In the genomic region with DNA sequence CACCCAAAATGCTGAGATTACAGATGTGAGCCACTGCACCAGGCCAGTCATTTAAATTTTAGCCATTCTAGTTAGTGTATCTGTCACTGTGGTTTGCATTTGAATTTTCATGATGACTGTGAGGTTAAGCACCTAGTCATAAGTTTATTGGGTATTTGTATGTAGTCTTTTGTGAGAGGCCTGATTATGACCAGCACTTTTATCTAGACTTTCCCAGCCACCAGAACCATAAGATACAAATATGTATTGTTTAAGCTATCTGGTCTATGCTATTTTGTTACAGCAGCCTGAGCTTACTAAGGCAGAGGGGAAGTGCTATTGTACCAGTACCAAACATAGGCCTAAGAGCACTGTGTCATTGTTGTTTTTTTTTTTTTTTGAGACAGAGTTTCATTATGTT, we compare ENCODE assay signal across 15 cellular contexts. TPM values are rescaled to one million over a fixed set of nuclear protein-coding genes. Genes with fewer than 3 reads are reported as not detected.
DNase-seq lines count a peak whose midpoint lies in the region; ATAC-seq, FAIRE-seq and TF ChIP-seq lines count a peak whose summit lies in the region.
"Had no signal": no experiment of that assay in that cellular context is flagged by ENCODE, and none has a peak within 500 bp of the region (broad histone marks: within the 10 kb centered on the region; RNA-seq: fewer than 3 reads in every experiment).

No MANE protein-coding gene starts in this region.

- H3K27ac Mint-ChIP-seq in activated naive CD4-positive, alpha-beta T cell treated with anti-CD3 and anti-CD28 coated beads, Interleukin-2, amount 50 U/mL, for 72 hours, result no peak overlapping the region
- no peak overlapping the region for H3K27ac Mint-ChIP-seq in stimulated activated effector memory CD8-positive, alpha-beta T cell treated with anti-CD3 and anti-CD28 coated beads, Interleukin-12 subunit alpha, Interleukin-12 subunit beta, amount 100 ng/mL, for 72 hours
- H3K27ac Mint-ChIP-seq in naive thymus-derived CD4-positive, alpha-beta T cell, result no peak overlapping the region

- CTCF ChIA-PET in naive thymus-derived CD4-positive, alpha-beta T cell (lab: Charles Lee), result no interaction called here

- H3K4me3 Mint-ChIP-seq in stimulated activated effector memory CD8-positive, alpha-beta T cell treated with anti-CD3 and anti-CD28 coated beads, Interleukin-12 subunit alpha, Interleukin-12 subunit beta, amount 100 ng/mL, for 72 hours, result no peak overlapping the region
- no peak overlapping the region for H3K4me3 Mint-ChIP-seq in naive thymus-derived CD4-positive, alpha-beta T cell

- POLR2A ChIA-PET in naive thymus-derived CD4-positive, alpha-beta T cell (lab: Charles Lee), result no interaction called here

- FAIRE-seq in H54 (lab: Jason Lieb, UNC), result peak; percentile 27
- FAIRE-seq: pancreas had no signal

- no peaks in the 10 kb centered on the region for H3K36me3 ChIP-seq in naive thymus-derived CD4-positive, alpha-beta T cell (ENCODE audit: control insufficient read depth in 2 of 3, insufficient read depth in 3 of 3, low read length in 3 of 3)
- H3K36me3 ChIP-seq: ascending aorta, pancreas, SJSA1, upper lobe of left lung had no signal

- no peak overlapping the region for H3K4me3 ChIP-seq in naive thymus-derived CD4-positive, alpha-beta T cell (ENCODE audit: low read length)
- H3K4me3 ChIP-seq: ascending aorta, pancreas, SJSA1, upper lobe of left lung had no signal

- H3K4me1 ChIP-seq in naive thymus-derived CD4-positive, alpha-beta T cell (ENCODE audit: control insufficient read depth in 2 of 2, insufficient read depth in 2 of 2, low read length in 2 of 2), result no peaks in the 10 kb centered on the region
- H3K4me1 ChIP-seq: ascending aorta, pancreas, SJSA1, upper lobe of left lung had no signal

- H3K27me3 ChIP-seq in naive thymus-derived CD4-positive, alpha-beta T cell (ENCODE audit: control insufficient read depth in 2 of 2, insufficient read depth in 2 of 2, low read length in 2 of 2), result no peaks in the 10 kb centered on the region
- H3K27me3 ChIP-seq: ascending aorta, pancreas, upper lobe of left lung had no signal

- DNase-seq in activated naive CD4-positive, alpha-beta T cell treated with anti-CD3 and anti-CD28 coated beads, Interleukin-2, amount 50 U/mL, for 72 hours (ENCODE audit: low spot score in 2 of 2), result no peak
- DNase-seq in activated naive CD4-positive, alpha-beta T cell (lab: John Stamatoyannopoulos, UW), result no peak
- no peak for DNase-seq in H54 (ENCODE audit: insufficient read length, low spot score)
- DNase-seq in stimulated activated effector memory CD8-positive, alpha-beta T cell treated with anti-CD3 and anti-CD28 coated beads, Interleukin-12 subunit alpha, Interleukin-12 subunit beta, amount 100 ng/mL, for 72 hours (ENCODE audit: low spot score in 2 of 2), result no peak
- DNase-seq in activated CD8-positive, alpha-beta memory T cell treated with anti-CD3 and anti-CD28 coated beads for 24 hours, result no peak
- no peak for DNase-seq in T1000 (lab: John Stamatoyannopoulos, UW)
- DNase-seq in naive thymus-derived CD4-positive, alpha-beta T cell, result no peak
- DNase-seq: activated T-cell treated with anti-CD3 and anti-CD28 coated beads, Interleukin-2, amount 50 U/mL, for 48 hours; mesendoderm; NK-92 treated with Interleukin-12 subunit alpha and Interleukin-12 subunit beta, amount 100 ng/mL, for 24 hours; pancreas; upper lobe of left lung had no signal

- no peak for TF ChIP-seq POLR2A in H54 (IDR thresholded peaks at IDR 0.05; ENCODE audit: low read depth, low read length)

- peaks cover 0 to 8% (median 2%) of the 10 kb centered on the region in 5 donors for H3K27me3 Mint-ChIP-seq in naive thymus-derived CD4-positive, alpha-beta T cell

- no peaks in the 10 kb centered on the region for H3K4me1 Mint-ChIP-seq in stimulated activated effector memory CD8-positive, alpha-beta T cell treated with anti-CD3 and anti-CD28 coated beads, Interleukin-12 subunit alpha, Interleukin-12 subunit beta, amount 100 ng/mL, for 72 hours
- H3K4me1 Mint-ChIP-seq in naive thymus-derived CD4-positive, alpha-beta T cell, result no peaks in the 10 kb centered on the region

- peak; percentile 33 to 69 for ATAC-seq in activated naive CD4-positive, alpha-beta T cell treated with anti-CD3 and anti-CD28 coated beads, Interleukin-2, amount 50 U/mL, for 72 hours
- ATAC-seq in HG03139 (IDR thresholded peaks at IDR 0.05; ENCODE audit: unreplicated experiment), result peak; percentile 86
- ATAC-seq in stimulated activated effector memory CD8-positive, alpha-beta T cell treated with anti-CD3 and anti-CD28 coated beads, Interleukin-12 subunit alpha, Interleukin-12 subunit beta, amount 100 ng/mL, for 72 hours, result peak; percentile 97
- ATAC-seq in naive thymus-derived CD4-positive, alpha-beta T cell, result no peak
- ATAC-seq: pancreas had no signal

- intact Hi-C loops in naive thymus-derived CD4-positive, alpha-beta T cell (cut with micrococcal nuclease), result no loop called here

- H3K36me3 Mint-ChIP-seq in activated naive CD4-positive, alpha-beta T cell treated with anti-CD3 and anti-CD28 coated beads, Interleukin-2, amount 50 U/mL, for 72 hours, result no peaks in the 10 kb centered on the region
- no peaks in the 10 kb centered on the region for H3K36me3 Mint-ChIP-seq in stimulated activated effector memory CD8-positive, alpha-beta T cell treated with anti-CD3 and anti-CD28 coated beads, Interleukin-12 subunit alpha, Interleukin-12 subunit beta, amount 100 ng/mL, for 72 hours
- peaks cover 0 to 12% (median 0%) of the 10 kb centered on the region in 5 donors for H3K36me3 Mint-ChIP-seq in naive thymus-derived CD4-positive, alpha-beta T cell

- no peaks in the 10 kb centered on the region for H3K9me3 ChIP-seq in naive thymus-derived CD4-positive, alpha-beta T cell (ENCODE audit: control insufficient read depth in 2 of 3, low read length in 3 of 3)
- H3K9me3 ChIP-seq: ascending aorta, pancreas, SJSA1, upper lobe of left lung had no signal

- H3K27ac ChIP-seq in naive thymus-derived CD4-positive, alpha-beta T cell (ENCODE audit: low read depth, low read length), result no peak overlapping the region
- H3K27ac ChIP-seq: ascending aorta, pancreas, SJSA1, upper lobe of left lung had no signal

- H3K9me3 Mint-ChIP-seq in activated naive CD4-positive, alpha-beta T cell treated with anti-CD3 and anti-CD28 coated beads, Interleukin-2, amount 50 U/mL, for 72 hours, result no peaks in the 10 kb centered on the region
- H3K9me3 Mint-ChIP-seq in stimulated activated effector memory CD8-positive, alpha-beta T cell treated with anti-CD3 and anti-CD28 coated beads, Interleukin-12 subunit alpha, Interleukin-12 subunit beta, amount 100 ng/mL, for 72 hours, result no peaks in the 10 kb centered on the region
- no peaks in the 10 kb centered on the region for H3K9me3 Mint-ChIP-seq in naive thymus-derived CD4-positive, alpha-beta T cell

RNA-seq across cellular contexts. Expression of a gene that starts 19.9 kb away (rescaled TPM):
- 1 to 10 TPM in 1 of 2 donors, under 1 TPM in 1; 0.91 to 3.1 TPM for total RNA-seq in activated naive CD4-positive, alpha-beta T cell treated with anti-CD3 and anti-CD28 coated beads, Interleukin-2, amount 50 U/mL, for 72 hours
- 1 to 10 TPM; 1.4 to 7.0 (median 4.3) TPM for total RNA-seq in naive thymus-derived CD4-positive, alpha-beta T cell
- polyA plus RNA-seq in naive thymus-derived CD4-positive, alpha-beta T cell, result under 1 TPM; 0.22 to 0.28 TPM
